Comparison of ENCODE assay signal across 23 cellular contexts in genomic region chr7:5207131-5207530, GRCh38.
"Had no signal": no experiment of that assay in that cellular context is flagged by ENCODE, and none has a peak within 500 bp of the region (broad histone marks: within the 10 kb centered on the region; RNA-seq: fewer than 3 reads in every experiment).

No MANE protein-coding gene starts in this region.

- H3K4me3 Mint-ChIP-seq: activated naive CD8-positive, alpha-beta T cell treated with anti-CD3 and anti-CD28 coated beads, Interleukin-2, amount 50 U/mL, for 24 hours; activated T-helper 17 cell treated with anti-CD3 and anti-CD28 coated beads, Interleukin-2, amount 50 U/mL, for 72 hours had no signal

- H3K27me3 ChIP-seq: ascending aorta, gastrocnemius medialis, right atrium auricular region, tibial nerve, uterus had no signal

- ATAC-seq: activated naive CD8-positive, alpha-beta T cell treated with anti-CD3 and anti-CD28 coated beads, Interleukin-2, amount 50 U/mL, for 24 hours; activated T-helper 17 cell treated with anti-CD3 and anti-CD28 coated beads, Interleukin-2, amount 50 U/mL, for 72 hours; gastrocnemius medialis; left lobe of liver; stimulated activated naive CD8-positive, alpha-beta T cell treated with anti-CD3 and anti-CD28 coated beads, Interleukin-15, Interleukin-2, amounts not matched to agents 100 U/mL and 50 U/mL, for 24 hours had no signal

- H3K9me3 ChIP-seq: ascending aorta, gastrocnemius medialis, right atrium auricular region, tibial nerve, uterus had no signal

- H3K27ac Mint-ChIP-seq: activated naive CD8-positive, alpha-beta T cell treated with anti-CD3 and anti-CD28 coated beads, Interleukin-2, amount 50 U/mL, for 24 hours had no signal

- H3K36me3 ChIP-seq: uterus had no signal

- H3K9me3 Mint-ChIP-seq: activated naive CD8-positive, alpha-beta T cell treated with anti-CD3 and anti-CD28 coated beads, Interleukin-2, amount 50 U/mL, for 24 hours; activated T-helper 17 cell treated with anti-CD3 and anti-CD28 coated beads, Interleukin-2, amount 50 U/mL, for 72 hours had no signal

- H3K4me3 ChIP-seq: ascending aorta, gastrocnemius medialis, lung, right atrium auricular region, tibial nerve, uterus had no signal

- H3K27me3 Mint-ChIP-seq: activated naive CD8-positive, alpha-beta T cell treated with anti-CD3 and anti-CD28 coated beads, Interleukin-2, amount 50 U/mL, for 24 hours; activated T-helper 17 cell treated with anti-CD3 and anti-CD28 coated beads, Interleukin-2, amount 50 U/mL, for 72 hours; progenitor cell of endocrine pancreas had no signal

- H3K27ac ChIP-seq: ascending aorta, gastrocnemius medialis, right atrium auricular region, tibial nerve, uterus, VCaP had no signal

- H3K4me1 ChIP-seq: ascending aorta, gastrocnemius medialis had no signal

- FAIRE-seq: keratinocyte had no signal

- DNase-seq: activated CD4-positive, alpha-beta T cell treated with anti-CD3 and anti-CD28 coated beads for 1 hour; activated naive CD4-positive, alpha-beta T cell treated with Interleukin-2 at 50 U/mL for 16 hours; activated naive CD8-positive, alpha-beta T cell treated with anti-CD3 and anti-CD28 coated beads, Interleukin-2, amount 50 U/mL, for 24 hours; activated T-cell treated with anti-CD3 and anti-CD28 coated beads for 4 hours; cerebellar nuclear complex; cortex of kidney; gastrocnemius medialis; midbrain; occipital lobe; stimulated activated CD4-positive, alpha-beta T cell treated with anti-CD3 and anti-CD28 coated beads, Interleukin-2, amount 100 ng/mL, for 24 hours; stimulated activated naive CD8-positive, alpha-beta T cell treated with anti-CD3 and anti-CD28 coated beads, Interleukin-15, Interleukin-2, amounts not matched to agents 100 U/mL and 50 U/mL, for 24 hours; substantia nigra; T-helper 2 cell; uterus had no signal
